9 cellular contexts compared by ENCODE assay signal in genomic region chr6:131015630-131016263, GRCh38. TPM values are rescaled to one million over a fixed set of nuclear protein-coding genes. Genes with fewer than 3 reads are reported as not detected.
DNase-seq lines count a peak whose midpoint lies in the region; ATAC-seq and TF ChIP-seq lines count a peak whose summit lies in the region.
"Had no signal": no experiment of that assay in that cellular context is flagged by ENCODE, and none has a peak within 500 bp of the region (broad histone marks: within the 10 kb centered on the region; RNA-seq: fewer than 3 reads in every experiment).

No MANE protein-coding gene starts in this region.

- no peak overlapping the region for H2BK20ac ChIP-seq in H9 (ENCODE audit: low read depth, low read length, poor library complexity, severe bottlenecking)

- H3K36me3 Mint-ChIP-seq in H9 (ENCODE audit: insufficient read depth in 1 of 3, low read depth in 3 of 3): peaks cover 3 to 4% (median 4%) of the 10 kb centered on the region in 3 experiments; a peak in 3 of 7 replicates
- H3K36me3 Mint-ChIP-seq in activated CD4-positive, alpha-beta T cell treated with anti-CD3 and anti-CD28 coated beads, Interleukin-2, amount 10 ng/mL, durations not matched to agents 24 days and 14 days (ENCODE audit: low read depth): no peaks in the 10 kb centered on the region

- H3K4me1 ChIP-seq in Panc1 (ENCODE audit: control insufficient read depth, insufficient read depth, low read length) (peaks cover 45% of the 10 kb centered on the region), mesenchymal stem cell (ENCODE audit: control insufficient read depth, insufficient read depth, low read depth, low read length) (no peaks in the 10 kb centered on the region), uterus (peaks cover 0 to 9% of the 10 kb centered on the region in 2 donors), H9 (ENCODE audit: insufficient read depth, low read length) (no peaks in the 10 kb centered on the region; the same call in 1 of the 2 replicates)

- TF ChIP-seq CTCF in Panc1 (IDR thresholded peaks at IDR 0.05) (no peak), uterus (IDR thresholded peaks at IDR 0.05) (no peak), H9 (conservative IDR thresholded peaks at IDR 0.05) (no peak)

- peak overlapping the region in 1 of 3 experiments; percentile 7; a peak in 1 of 7 replicates for H3K27ac Mint-ChIP-seq in H9
- H3K27ac Mint-ChIP-seq in activated CD4-positive, alpha-beta T cell treated with anti-CD3 and anti-CD28 coated beads, Interleukin-2, amount 10 ng/mL, durations not matched to agents 24 days and 14 days: no peak overlapping the region
- H3K27ac Mint-ChIP-seq: activated naive CD8-positive, alpha-beta T cell treated with anti-CD3 and anti-CD28 coated beads for 36 hours had no signal

- H2AFZ ChIP-seq in mesenchymal stem cell (ENCODE audit: low read depth, low read length): no peak overlapping the region
- no peak overlapping the region for H2AFZ ChIP-seq in H9 (ENCODE audit: low read length)

- no peak overlapping the region for H4K8ac ChIP-seq in mesenchymal stem cell (ENCODE audit: low read length)
- H4K8ac ChIP-seq in H9 (replicated peaks; ENCODE audit: insufficient read length, low read depth, low read length): no peak overlapping the region

- H3K4me3 ChIP-seq in Panc1 (ENCODE audit: low read depth in 2 of 2, low read length in 2 of 2) (no peak overlapping the region), mesenchymal stem cell (ENCODE audit: insufficient read depth in 1 of 2, low read depth in 1 of 2, low read length in 2 of 2) (no peak overlapping the region), uterus (no peak overlapping the region)

- no peak overlapping the region for H3K56ac ChIP-seq in H9 (ENCODE audit: insufficient read length, low read depth, low read length)

- H2BK5ac ChIP-seq in mesenchymal stem cell (ENCODE audit: low read depth, low read length, poor library complexity, severe bottlenecking): no peak overlapping the region
- no peak overlapping the region for H2BK5ac ChIP-seq in H9 (ENCODE audit: insufficient read length, low read length)

- H3K4ac ChIP-seq in mesenchymal stem cell (ENCODE audit: low read depth in 1 of 2, low read length in 2 of 2): peak overlapping the region in 1 of 2 experiments; percentile 58
- no peak overlapping the region for H3K4ac ChIP-seq in H9 (ENCODE audit: low read depth, low read length)

- H3K4me2 ChIP-seq in mesenchymal stem cell (ENCODE audit: low read length, poor library complexity, severe bottlenecking) (no peak overlapping the region), H9 (ENCODE audit: insufficient read depth, insufficient read length, low read length) (no peak overlapping the region)

- no TSS peak for BruUV-seq in Panc1 (replicated peaks; lab: Mats Ljungman, UMichigan)

- H3K9me3 ChIP-seq in Panc1 (ENCODE audit: control insufficient read depth, insufficient read depth, low read depth, low read length) (no peaks in the 10 kb centered on the region), mesenchymal stem cell (ENCODE audit: control insufficient read depth, low read length) (no peaks in the 10 kb centered on the region), uterus (no peaks in the 10 kb centered on the region), H9 (ENCODE audit: control insufficient read depth, low read depth, low read length) (no peaks in the 10 kb centered on the region)

- no peak overlapping the region for H4K5ac ChIP-seq in H9 (ENCODE audit: insufficient read length, low read depth, low read length)

- ATAC-seq in Panc1 (peak; percentile 80), GM18907 (IDR thresholded peaks at IDR 0.05; ENCODE audit: unreplicated experiment) (no peak)

- no peaks in the 10 kb centered on the region for H4K20me1 ChIP-seq in H9 (ENCODE audit: control insufficient read depth, insufficient read depth, insufficient read length)

- CTCF ChIA-PET in Panc1 (lab: Charles Lee): no interaction called here

- peaks cover 16% of the 10 kb centered on the region for H3K79me1 ChIP-seq in mesenchymal stem cell (replicated peaks; ENCODE audit: low read length, poor library complexity, severe bottlenecking)
- H3K79me1 ChIP-seq in H9 (ENCODE audit: insufficient read depth, low read depth, low read length, poor library complexity, severe bottlenecking): peaks cover 6% of the 10 kb centered on the region

- no peak overlapping the region for H3K23ac ChIP-seq in mesenchymal stem cell (ENCODE audit: low read length in 2 of 2)
- no peak overlapping the region for H3K23ac ChIP-seq in H9 (ENCODE audit: insufficient read length, low read depth, low read length)

- 32% methylated on average over 2 of the region's 3 CpGs for WGBS in mesenchymal stem cell
- no CpG with 5 or more reads among the region's 3 CpGs for WGBS in H9 (ENCODE audit: extremely low coverage, insufficient read length, low lambda C conversion rate)

- no peak for TF ChIP-seq POLR2A in uterus (IDR thresholded peaks at IDR 0.05)

- H3K79me2 ChIP-seq in H9 (ENCODE audit: insufficient read depth, low read length): peaks cover 2% of the 10 kb centered on the region; the same call in 1 of the 2 replicates

- peaks cover 17 to 21% of the 10 kb centered on the region in 2 experiments for H3K4me1 Mint-ChIP-seq in H9
- no peaks in the 10 kb centered on the region for H3K4me1 Mint-ChIP-seq in activated CD4-positive, alpha-beta T cell treated with anti-CD3 and anti-CD28 coated beads, Interleukin-2, amount 10 ng/mL, durations not matched to agents 24 days and 14 days

- H3K14ac ChIP-seq in mesenchymal stem cell (ENCODE audit: low read length in 2 of 2) (no peak overlapping the region), H9 (ENCODE audit: insufficient read depth, low read length) (no peak overlapping the region; the same call in 1 of the 2 replicates)

- H2BK12ac ChIP-seq in mesenchymal stem cell (ENCODE audit: low read length in 2 of 2): no peak overlapping the region
- H2BK12ac ChIP-seq in H9 (ENCODE audit: insufficient read length, low read depth, low read length): no peak overlapping the region

- H3K27me3 ChIP-seq in Panc1 (ENCODE audit: control insufficient read depth, insufficient read depth, low read length): no peaks in the 10 kb centered on the region
- H3K27me3 ChIP-seq in mesenchymal stem cell (ENCODE audit: control insufficient read depth in 1 of 2, insufficient read depth in 1 of 2, low read length in 2 of 2): no peaks in the 10 kb centered on the region
- no peaks in the 10 kb centered on the region for H3K27me3 ChIP-seq in uterus
- no peaks in the 10 kb centered on the region for H3K27me3 ChIP-seq in H9 (ENCODE audit: insufficient read depth, low read length)

- no peaks in the 10 kb centered on the region for H3K27me3 Mint-ChIP-seq in H9 (ENCODE audit: low read depth)
- H3K27me3 Mint-ChIP-seq in activated CD4-positive, alpha-beta T cell treated with anti-CD3 and anti-CD28 coated beads, Interleukin-2, amount 10 ng/mL, durations not matched to agents 24 days and 14 days: no peaks in the 10 kb centered on the region
- H3K27me3 Mint-ChIP-seq: activated naive CD8-positive, alpha-beta T cell treated with anti-CD3 and anti-CD28 coated beads for 36 hours had no signal

- intact Hi-C loops in Panc1 (cut with micrococcal nuclease; ENCODE audit: unreplicated experiment) (no loop called here), uterus (cut with DNase I; ENCODE audit: low total_unique reads) (no loop called here)
- intact Hi-C loops in activated CD4-positive, alpha-beta T cell treated with anti-CD3 and anti-CD28 coated beads, Interleukin-2, amount 10 ng/mL, durations not matched to agents 24 days and 14 days (cut with micrococcal nuclease): no loop called here

- no peak overlapping the region for H3T11ph ChIP-seq in H9 (ENCODE audit: low read length)

- DNase-seq in Panc1 (ENCODE audit: low read depth, low spot score): no peak
- peak; percentile 73 for DNase-seq in fibroblast of gingiva (ENCODE audit: low read depth)
- DNase-seq in mesenchymal stem cell: peak; percentile 58
- peak in 1 of 2 donors; percentile 31 for DNase-seq in uterus
- DNase-seq in H9: no peak
- no peak for DNase-seq in activated CD4-positive, alpha-beta T cell treated with anti-CD3 and anti-CD28 coated beads, Interleukin-2, amount 10 ng/mL, durations not matched to agents 24 days and 14 days
- DNase-seq: activated CD4-positive, alpha-beta T cell treated with anti-CD3 and anti-CD28 coated beads for 48 hours; activated naive CD8-positive, alpha-beta T cell treated with anti-CD3 and anti-CD28 coated beads for 36 hours had no signal

- in situ Hi-C loops in Panc1 (cut with HindIII; ENCODE audit: low pct_unique_long_range_greater_than_20kb, low sequenced_read_pairs): no loop called here

- H3K18ac ChIP-seq in mesenchymal stem cell (ENCODE audit: low read depth in 1 of 2, low read length in 2 of 2) (no peak overlapping the region), H9 (ENCODE audit: insufficient read length, low read depth, low read length) (no peak overlapping the region)

- H3K36me3 ChIP-seq in Panc1 (ENCODE audit: control insufficient read depth, insufficient read depth, low read length) (no peaks in the 10 kb centered on the region), mesenchymal stem cell (ENCODE audit: control insufficient read depth in 1 of 2, insufficient read depth in 2 of 2, low read depth in 1 of 2, low read length in 2 of 2) (no peaks in the 10 kb centered on the region), uterus (no peaks in the 10 kb centered on the region)

- H3K4me3 Mint-ChIP-seq in H9: no peak overlapping the region
- no peak overlapping the region for H3K4me3 Mint-ChIP-seq in activated CD4-positive, alpha-beta T cell treated with anti-CD3 and anti-CD28 coated beads, Interleukin-2, amount 10 ng/mL, durations not matched to agents 24 days and 14 days
- H3K4me3 Mint-ChIP-seq: activated naive CD8-positive, alpha-beta T cell treated with anti-CD3 and anti-CD28 coated beads for 36 hours had no signal

- peaks cover 0 to 6% of the 10 kb centered on the region in 2 experiments; a peak in 2 of 5 replicates for H3K9me3 Mint-ChIP-seq in H9
- peaks cover 3% of the 10 kb centered on the region for H3K9me3 Mint-ChIP-seq in activated CD4-positive, alpha-beta T cell treated with anti-CD3 and anti-CD28 coated beads, Interleukin-2, amount 10 ng/mL, durations not matched to agents 24 days and 14 days
- H3K9me3 Mint-ChIP-seq: activated naive CD8-positive, alpha-beta T cell treated with anti-CD3 and anti-CD28 coated beads for 36 hours had no signal

- H2AK5ac ChIP-seq in mesenchymal stem cell (ENCODE audit: low read length, severe bottlenecking) (no peak overlapping the region), H9 (ENCODE audit: insufficient read length, low read length) (no peak overlapping the region)

- POLR2A ChIA-PET in Panc1 (lab: Charles Lee): interaction anchor here (0.7 kb wide), 1 partner anchor 24 kb away, joined by 8 read pairs; no protein-coding TSS in a partner anchor

- H3K9ac ChIP-seq in mesenchymal stem cell (ENCODE audit: low read length) (no peak overlapping the region), H9 (ENCODE audit: extremely low read depth, insufficient read length, low read length) (no peak overlapping the region)

- no peaks in the 10 kb centered on the region for H3K23me2 ChIP-seq in H9 (ENCODE audit: insufficient read length, low read depth, low read length, poor library complexity, severe bottlenecking)

- H2BK15ac ChIP-seq in mesenchymal stem cell (ENCODE audit: low read depth, poor library complexity, severe bottlenecking) (no peak overlapping the region), H9 (ENCODE audit: low read depth, low read length) (no peak overlapping the region)

- H3K27ac ChIP-seq in Panc1 (ENCODE audit: low read length) (peak overlapping the region; percentile 76), mesenchymal stem cell (ENCODE audit: low read length, poor library complexity, severe bottlenecking) (no peak overlapping the region), uterus (peak overlapping the region; percentile 51 to 55), H9 (ENCODE audit: insufficient read length, low read depth, low read length) (no peak overlapping the region)

- H4K91ac ChIP-seq in mesenchymal stem cell (ENCODE audit: low read length): no peak overlapping the region
- no peak overlapping the region for H4K91ac ChIP-seq in H9 (ENCODE audit: insufficient read length, low read depth, low read length)

- no peak overlapping the region for H2BK120ac ChIP-seq in mesenchymal stem cell (ENCODE audit: low read depth, low read length)
- no peak overlapping the region for H2BK120ac ChIP-seq in H9 (ENCODE audit: low read depth, low read length, poor library complexity, severe bottlenecking)

RNA-seq across cellular contexts. Expression of gene EPB41L2, which starts 47.3 kb away (rescaled TPM):
- total RNA-seq in Panc1 (2021; ENCODE audit: unreplicated experiment): 199 TPM
- polyA plus RNA-seq in Panc1 (2012; ENCODE audit: insufficient read length): 122 TPM
- 50.3 TPM for polyA plus RNA-seq in mesenchymal stem cell (2013, experiment 1 of 2)
- 49.4 TPM for polyA plus RNA-seq in mesenchymal stem cell (2013, experiment 2 of 2)
- total RNA-seq in uterus: 100 to 1,000 TPM in 3 of 4 donors, 10 to 100 TPM in 1; 72.5 to 237 (median 148) TPM
- total RNA-seq in H9 (2021): 78.7 and 90.2 TPM in 2 replicates
- total RNA-seq in activated CD4-positive, alpha-beta T cell treated with anti-CD3 and anti-CD28 coated beads, Interleukin-2, amount 10 ng/mL, durations not matched to agents 24 days and 14 days: 15.4 and 16.5 TPM in 2 replicates

Comparison
In these comparisons a context has a peak if more than half of its experiments do, and no peak if none do; other contexts are left out.
1. DNase-seq: peak in fibroblast of gingiva (single experiment) and mesenchymal stem cell (single experiment); none in Panc1 (single experiment), H9 (single experiment) and activated CD4-positive, alpha-beta T cell treated with anti-CD3 and anti-CD28 coated beads, Interleukin-2, amount 10 ng/mL, durations not matched to agents 24 days and 14 days (single experiment).
2. H3K27ac ChIP-seq: peak in Panc1 (single experiment) and uterus (2 of 2); none in mesenchymal stem cell (single experiment) and H9 (single experiment).